ENCODE assay signal across 8 cellular contexts in genomic region chr20:36574278-36575065, GRCh38. TPM values are rescaled to one million over a fixed set of nuclear protein-coding genes. Genes with fewer than 3 reads are reported as not detected.
DNase-seq lines count a peak whose midpoint lies in the region; ATAC-seq lines count a peak whose summit lies in the region.

No MANE protein-coding gene starts in this region.

- H3K27ac Mint-ChIP-seq in memory B cell, result peak overlapping the region; percentile 90
- peak overlapping the region; percentile 91 for H3K27ac Mint-ChIP-seq in stimulated activated effector memory CD8-positive, alpha-beta T cell treated with anti-CD3 and anti-CD28 coated beads, Interleukin-12 subunit alpha, Interleukin-12 subunit beta, amount 100 ng/mL, for 72 hours

- peaks cover 14% of the 10 kb centered on the region for H3K36me3 ChIP-seq in MG63

- peaks cover 28% of the 10 kb centered on the region for H3K4me1 Mint-ChIP-seq in memory B cell
- peaks cover 36% of the 10 kb centered on the region for H3K4me1 Mint-ChIP-seq in stimulated activated effector memory CD8-positive, alpha-beta T cell treated with anti-CD3 and anti-CD28 coated beads, Interleukin-12 subunit alpha, Interleukin-12 subunit beta, amount 100 ng/mL, for 72 hours

- ATAC-seq in memory B cell (ENCODE audit: low read depth), result peak; percentile 18
- ATAC-seq in stimulated activated effector memory CD8-positive, alpha-beta T cell treated with anti-CD3 and anti-CD28 coated beads, Interleukin-12 subunit alpha, Interleukin-12 subunit beta, amount 100 ng/mL, for 72 hours, result no peak
- ATAC-seq in HG02571 (IDR thresholded peaks at IDR 0.05; ENCODE audit: unreplicated experiment), result no peak

- no peaks in the 10 kb centered on the region for H3K27me3 ChIP-seq in MG63

- no peaks in the 10 kb centered on the region for H3K27me3 Mint-ChIP-seq in memory B cell

- H3K4me3 Mint-ChIP-seq in memory B cell, result peak overlapping the region; percentile 86
- peak overlapping the region; percentile 88 for H3K4me3 Mint-ChIP-seq in stimulated activated effector memory CD8-positive, alpha-beta T cell treated with anti-CD3 and anti-CD28 coated beads, Interleukin-12 subunit alpha, Interleukin-12 subunit beta, amount 100 ng/mL, for 72 hours

- H3K9me3 ChIP-seq in MG63, result no peaks in the 10 kb centered on the region

- H3K36me3 Mint-ChIP-seq in memory B cell, result no peaks in the 10 kb centered on the region
- H3K36me3 Mint-ChIP-seq in stimulated activated effector memory CD8-positive, alpha-beta T cell treated with anti-CD3 and anti-CD28 coated beads, Interleukin-12 subunit alpha, Interleukin-12 subunit beta, amount 100 ng/mL, for 72 hours, result peaks cover 57% of the 10 kb centered on the region

- peak overlapping the region; percentile 78 for H3K4me3 ChIP-seq in MG63

- DNase-seq in ELF-1 (ENCODE audit: low read depth, low spot score) (peak; percentile 71), MG63 (peak; percentile 70), ecto neural progenitor cell (ENCODE audit: low spot score) (peak; percentile 81), memory B cell (ENCODE audit: low spot score in 2 of 2) (peak; percentile 41 to 51), Ammon's horn (ENCODE audit: low spot score) (no peak)
- DNase-seq in activated CD4-positive, alpha-beta T cell treated with anti-CD3 and anti-CD28 coated beads for 4 hours, result peak; percentile 66 to 80
- peak in 1 of 2 donors; percentile 68 for DNase-seq in stimulated activated effector memory CD8-positive, alpha-beta T cell treated with anti-CD3 and anti-CD28 coated beads, Interleukin-12 subunit alpha, Interleukin-12 subunit beta, amount 100 ng/mL, for 72 hours (ENCODE audit: low spot score in 2 of 2)

- H3K9me3 Mint-ChIP-seq in memory B cell, result no peaks in the 10 kb centered on the region
- H3K9me3 Mint-ChIP-seq in stimulated activated effector memory CD8-positive, alpha-beta T cell treated with anti-CD3 and anti-CD28 coated beads, Interleukin-12 subunit alpha, Interleukin-12 subunit beta, amount 100 ng/mL, for 72 hours, result no peaks in the 10 kb centered on the region

RNA-seq across cellular contexts. Expression of gene TGIF2, which starts 1.1 kb away (rescaled TPM):
- total RNA-seq in MG63 (2014; rRNA removed; shearing (Covaris generic); ENCODE audit: low replicate concordance), result 16.3 and 18.5 TPM in 2 replicates

RNA-seq across cellular contexts. Expression of gene RAB5IF, which starts 31.1 kb away (rescaled TPM):
- total RNA-seq in MG63 (2014; rRNA removed; shearing (Covaris generic); ENCODE audit: low replicate concordance), result 259 and 278 TPM in 2 replicates

RNA-seq across cellular contexts. Expression of gene MYL9, which starts 33.2 kb away (rescaled TPM):
- 1.3 TPM in 1 of 2 replicates, not detected in the other for total RNA-seq in MG63 (2014; rRNA removed; shearing (Covaris generic); ENCODE audit: low replicate concordance)
